In genomic region chr6:170296746-170297576, GRCh38 we compare ENCODE assay signal across 2 cellular contexts.
TF ChIP-seq lines count a peak whose summit lies in the region.

No MANE protein-coding gene starts in this region.

TF ChIP-seq in IMR-90, 13 proteins besides CTCF, POLR2A, EP300 and RAD21:
- TF ChIP-seq CHD1 (IDR thresholded peaks at IDR 0.05; ENCODE audit: low read depth, low read length) (no peak), MAZ (IDR thresholded peaks at IDR 0.05; ENCODE audit: borderline replicate concordance, low read depth, low read length) (no peak), FOS (IDR thresholded peaks at IDR 0.05; ENCODE audit: low read depth, low read length) (no peak), BHLHE40 (IDR thresholded peaks at IDR 0.05; ENCODE audit: low read depth, low read length) (no peak), NFE2L2 (IDR thresholded peaks at IDR 0.05; ENCODE audit: low read depth, low read length) (no peak)

TF ChIP-seq in neural cell, 6 proteins besides CTCF, POLR2A, EP300 and RAD21:
- TF ChIP-seq TAF1 (IDR thresholded peaks at IDR 0.05; ENCODE audit: low read depth) (no peak), EZH2 (IDR thresholded peaks at IDR 0.05; ENCODE audit: borderline replicate concordance, insufficient read depth, low read length, poor library complexity, severe bottlenecking) (no peak), POLR2AphosphoS5 (IDR thresholded peaks at IDR 0.05) (peak; percentile 28), SMC3 (conservative IDR thresholded peaks at IDR 0.05; ENCODE audit: poor library complexity) (no peak)
TF ChIP-seq in neural cell: peak in this region for 1.
